25 cellular contexts compared by ENCODE assay signal in genomic region chr7:93663561-93664299, GRCh38.
DNase-seq lines count a peak whose midpoint lies in the region; ATAC-seq, FAIRE-seq and TF ChIP-seq lines count a peak whose summit lies in the region.
"Had no signal": no experiment of that assay in that cellular context is flagged by ENCODE, and none has a peak within 500 bp of the region (broad histone marks: within the 10 kb centered on the region; RNA-seq: fewer than 3 reads in every experiment).

No MANE protein-coding gene starts in this region.

- H3K4me1 Mint-ChIP-seq in chondrocyte (ENCODE audit: low read depth): no peaks in the 10 kb centered on the region
- H3K4me1 Mint-ChIP-seq: CD14-positive monocyte; CD4-positive, alpha-beta memory T cell; CD4-positive, CD25-positive, alpha-beta regulatory T cell; CD8-positive, alpha-beta memory T cell had no signal

- H4K91ac ChIP-seq in H1 (replicated peaks; ENCODE audit: insufficient read length, low read length): no peak overlapping the region

- H3K9ac ChIP-seq in H1 (replicated peaks in 1 of 4; ENCODE audit: extremely low read depth in 1 of 4, low read depth in 3 of 4, low read length in 3 of 4): no peak overlapping the region
- H3K9ac ChIP-seq: BLaER1 had no signal

- no peak overlapping the region for H3K4ac ChIP-seq in H1 (replicated peaks; ENCODE audit: insufficient read length, low read depth, low read length)

- no peak overlapping the region for H3K4me3 Mint-ChIP-seq in chondrocyte (ENCODE audit: unreplicated experiment)
- H3K4me3 Mint-ChIP-seq: CD14-positive monocyte; CD4-positive, alpha-beta memory T cell; CD4-positive, CD25-positive, alpha-beta regulatory T cell had no signal

- peaks cover 1% of the 10 kb centered on the region for H3K36me3 Mint-ChIP-seq in chondrocyte (ENCODE audit: low read depth)
- H3K36me3 Mint-ChIP-seq: CD14-positive monocyte; CD4-positive, alpha-beta memory T cell; CD4-positive, CD25-positive, alpha-beta regulatory T cell; CD8-positive, alpha-beta memory T cell had no signal

- no peak overlapping the region for H2AK5ac ChIP-seq in H1 (ENCODE audit: low read depth, low read length)

- H3K56ac ChIP-seq in H1 (replicated peaks; ENCODE audit: insufficient read length, low read depth, low read length): no peak overlapping the region

- H3K18ac ChIP-seq in H1 (ENCODE audit: extremely low read depth, low read length): no peak overlapping the region

- H3K4me3 ChIP-seq in H1 (ENCODE audit: extremely low read depth in 1 of 4, insufficient read depth in 2 of 4, low read depth in 3 of 4, low read length in 4 of 4) (no peak overlapping the region), spleen (no peak overlapping the region)
- H3K4me3 ChIP-seq: BLaER1, GM12878 had no signal

- no peaks in the 10 kb centered on the region for H3K4me1 ChIP-seq in H1 (replicated peaks in 1 of 4; ENCODE audit: control insufficient read depth in 3 of 4, insufficient read depth in 4 of 4, low read length in 3 of 4)
- H3K4me1 ChIP-seq in spleen: no peaks in the 10 kb centered on the region
- H3K4me1 ChIP-seq: BE2C, BLaER1 had no signal

- H3K9me3 ChIP-seq in H1 (ENCODE audit: insufficient read depth in 2 of 2, low read depth in 1 of 2, low read length in 1 of 2): no peaks in the 10 kb centered on the region
- no peaks in the 10 kb centered on the region for H3K9me3 ChIP-seq in spleen
- H3K9me3 ChIP-seq: BE2C, BLaER1 had no signal

- no peak for TF ChIP-seq EP300 in H1 (IDR thresholded peaks at IDR 0.05; ENCODE audit: borderline replicate concordance in 1 of 2, low read depth in 2 of 2, low read length in 2 of 2)

- no peak for TF ChIP-seq CTCF in chondrocyte (IDR thresholded peaks at IDR 0.05)
- no peak for TF ChIP-seq CTCF in H1 (IDR thresholded peaks at IDR 0.05; ENCODE audit: control extremely low read depth in 1 of 3, insufficient read depth in 1 of 3, low read depth in 1 of 3, low read length in 3 of 3)
- no peak for TF ChIP-seq CTCF in spleen (IDR thresholded peaks at IDR 0.05 in 8 of 11, conservative IDR thresholded peaks at IDR 0.05 in 3 of 11)

- H2BK15ac ChIP-seq in H1 (ENCODE audit: low read length): no peak overlapping the region

- H3K79me1 ChIP-seq in H1 (ENCODE audit: low read depth, low read length): no peaks in the 10 kb centered on the region

- POLR2A ChIA-PET in H1 (lab: Charles Lee; ENCODE audit: partially characterized antibody): interaction anchor here (1.3 kb wide), 1 partner anchor 13 kb away, joined by 4 read pairs; no protein-coding TSS in a partner anchor

- no peak overlapping the region for H2BK5ac ChIP-seq in H1 (ENCODE audit: low read depth, low read length)

- peaks cover 19% of the 10 kb centered on the region for H3K9me3 Mint-ChIP-seq in chondrocyte (ENCODE audit: low read depth)

- CTCF ChIA-PET in H1 (lab: Charles Lee; ENCODE audit: partially characterized antibody): interaction anchor here (1.8 kb wide), 1 partner anchor 42 kb away, joined by 9 read pairs; no protein-coding TSS in a partner anchor

- intact Hi-C loops in spleen (cut with DNase I; ENCODE audit: low total_unique reads) (no loop called here), posterior vena cava (cut with DNase I) (no loop called here)

- no peak overlapping the region for H4K8ac ChIP-seq in H1 (ENCODE audit: extremely low read depth, insufficient read depth, low read length)

- H2BK12ac ChIP-seq in H1 (ENCODE audit: low read depth, low read length): peak overlapping the region; percentile 27; the same call in 1 of the 2 replicates

- H3K27ac ChIP-seq in H1 (ENCODE audit: low read depth, low read length) (no peak overlapping the region), spleen (no peak overlapping the region)
- H3K27ac ChIP-seq: BLaER1 had no signal

- no peak overlapping the region for H3K23ac ChIP-seq in H1 (ENCODE audit: insufficient read length)

- no peak overlapping the region for H2AFZ ChIP-seq in H1 (ENCODE audit: low read length)

- no peak for ATAC-seq in GM21526 (IDR thresholded peaks at IDR 0.05; ENCODE audit: low FRiP score, unreplicated experiment)
- ATAC-seq: GM12878 had no signal

- 91% methylated on average over 11 of the region's 11 CpGs; no CpG with 5 or more reads in 1 of the 2 experiments for WGBS in H1 (ENCODE audit: extremely low coverage in 1 of 2, insufficient coverage in 1 of 2, insufficient read length in 1 of 2, insufficient replicate concordance in 2 of 2, low coverage in 1 of 2, low lambda C conversion rate in 2 of 2, missing lambda C conversion rate in 1 of 2), 2 experiments
- 80 to 96% (median 90%) methylated on average over 10 to 11 of the region's 11 CpGs for WGBS in spleen, 5 donors

- no peak overlapping the region for H3K4me2 ChIP-seq in H1 (ENCODE audit: insufficient read depth in 1 of 2, low read depth in 2 of 2, low read length in 2 of 2)
- H3K4me2 ChIP-seq: BLaER1 had no signal

- no peak for TF ChIP-seq RAD21 in H1 (IDR thresholded peaks at IDR 0.05 in 1 of 2, conservative IDR thresholded peaks at IDR 0.05 in 1 of 2; ENCODE audit: low read depth in 2 of 2, low read length in 2 of 2)

- no peak overlapping the region for H2BK20ac ChIP-seq in H1 (ENCODE audit: low read length)

- no peaks in the 10 kb centered on the region for H3K79me2 ChIP-seq in H1 (ENCODE audit: control insufficient read depth in 1 of 2, insufficient read depth in 2 of 2, low read length in 2 of 2)

- no peak overlapping the region for H4K5ac ChIP-seq in H1 (ENCODE audit: insufficient read length, low read depth, low read length)

- H3K14ac ChIP-seq in H1 (ENCODE audit: insufficient read length): no peak overlapping the region

- H3K27me3 ChIP-seq in H1 (replicated peaks in 1 of 4; ENCODE audit: control insufficient read depth in 3 of 4, extremely low read depth in 1 of 4, insufficient read depth in 3 of 4, low read length in 3 of 4) (no peaks in the 10 kb centered on the region), spleen (replicated peaks in 1 of 7) (no peaks in the 10 kb centered on the region)
- H3K27me3 ChIP-seq: BE2C, BLaER1 had no signal

- no peak overlapping the region for H2BK120ac ChIP-seq in H1 (replicated peaks; ENCODE audit: low read depth, low read length)

- H3K36me3 ChIP-seq in H1 (ENCODE audit: control insufficient read depth in 2 of 4, insufficient read depth in 4 of 4, low read length in 3 of 4) (peaks cover 0 to 3% (median 0%) of the 10 kb centered on the region in 4 experiments; a peak in 1 of 8 replicates), spleen (no peaks in the 10 kb centered on the region)
- H3K36me3 ChIP-seq: BE2C, BLaER1 had no signal

- no peak overlapping the region for H3K27ac Mint-ChIP-seq in chondrocyte (ENCODE audit: unreplicated experiment)
- H3K27ac Mint-ChIP-seq: CD14-positive monocyte; CD4-positive, alpha-beta memory T cell; CD4-positive, CD25-positive, alpha-beta regulatory T cell had no signal

- H3K27me3 Mint-ChIP-seq in chondrocyte (ENCODE audit: low read depth): peaks cover 12% of the 10 kb centered on the region
- H3K27me3 Mint-ChIP-seq: CD4-positive, alpha-beta memory T cell; CD4-positive, CD25-positive, alpha-beta regulatory T cell had no signal

- DNase-seq in chondrocyte (ENCODE audit: low spot score) (peak; percentile 48), H1 (ENCODE audit: low read depth in 1 of 2, low spot score in 2 of 2) (no peak), spleen (peak; percentile 56), posterior vena cava (ENCODE audit: low spot score) (no peak)
- DNase-seq: 8988T; ACHN; BE2C; CD4-positive, alpha-beta memory T cell; CD4-positive, CD25-positive, alpha-beta regulatory T cell; CD8-positive, alpha-beta memory T cell; COR-L47; DMS 273 treated with DMSO at 0.1 percent for 48 hours; DMS153; DMS53; DMS79; DND-41; EL; GDM1 had no signal

- no peak for FAIRE-seq in H1 (lab: Jason Lieb, UNC)
- FAIRE-seq: A204.1, GM12878, GM12892, GM18507 had no signal

- no peaks in the 10 kb centered on the region for H4K20me1 ChIP-seq in H1 (replicated peaks in 1 of 2; ENCODE audit: control insufficient read depth in 1 of 2, insufficient read depth in 2 of 2, low read length in 2 of 2)
- H4K20me1 ChIP-seq: BLaER1 had no signal

- no peak for TF ChIP-seq POLR2A in H1 (IDR thresholded peaks at IDR 0.05; ENCODE audit: control extremely low read depth in 1 of 2, low read depth in 2 of 2, low read length in 2 of 2)
- TF ChIP-seq POLR2A in spleen (IDR thresholded peaks at IDR 0.05): no peak

- H3K23me2 ChIP-seq in H1 (ENCODE audit: low read depth, low read length): no peaks in the 10 kb centered on the region

TF ChIP-seq in H1, 55 proteins besides CTCF, POLR2A, EP300 and RAD21 (continues in another document):
- TF ChIP-seq YY1 (IDR thresholded peaks at IDR 0.05; ENCODE audit: low read depth, low read length): no peak
- no peak for TF ChIP-seq KDM1A (IDR thresholded peaks at IDR 0.05; ENCODE audit: borderline replicate concordance, low read length)
- TF ChIP-seq CREB1 (IDR thresholded peaks at IDR 0.05): no peak
- TF ChIP-seq BCL11A (IDR thresholded peaks at IDR 0.05; ENCODE audit: low read depth in 2 of 2, low read length in 2 of 2): no peak
- no peak for TF ChIP-seq USF2 (IDR thresholded peaks at IDR 0.05; ENCODE audit: low read length)
- TF ChIP-seq SRF (IDR thresholded peaks at IDR 0.05; ENCODE audit: low read depth, low read length): no peak
- no peak for TF ChIP-seq ASH2L (IDR thresholded peaks at IDR 0.05; ENCODE audit: low read length)
- TF ChIP-seq TAF7 (optimal IDR thresholded peaks at IDR 0.05; ENCODE audit: borderline replicate concordance, low read depth, low read length): no peak
- no peak for TF ChIP-seq CBX8 (IDR thresholded peaks at IDR 0.05; ENCODE audit: borderline replicate concordance, low read depth, low read length)
- no peak for TF ChIP-seq GTF2F1 (IDR thresholded peaks at IDR 0.05; ENCODE audit: borderline replicate concordance, low read depth, low read length)
- TF ChIP-seq PHF8 (conservative IDR thresholded peaks at IDR 0.05; ENCODE audit: low read depth, low read length): no peak
- no peak for TF ChIP-seq SP4 (IDR thresholded peaks at IDR 0.05; ENCODE audit: low read length)
- TF ChIP-seq E2F6 (IDR thresholded peaks at IDR 0.05): no peak
- TF ChIP-seq EZH2 (IDR thresholded peaks at IDR 0.05; ENCODE audit: low read depth, low read length, severe bottlenecking): no peak
- TF ChIP-seq SIX5 (IDR thresholded peaks at IDR 0.05; ENCODE audit: low read depth, low read length): no peak

Comparison
In these comparisons a context has a peak if more than half of its experiments do, and no peak if none do; other contexts are left out.
1. DNase-seq: peak in chondrocyte (single experiment) and spleen (single experiment); none in H1 (0 of 2) and posterior vena cava (single experiment).